In genomic region chr3:13083898-13084297, GRCh38 we compare ENCODE assay signal across 1 cellular context.
TF ChIP-seq lines count a peak whose summit lies in the region.

No MANE protein-coding gene starts in this region.

TF ChIP-seq in GM12878, 131 proteins besides CTCF, POLR2A, EP300 and RAD21 (continued from another document and continues in another):
- TF ChIP-seq MYC (IDR thresholded peaks at IDR 0.05; ENCODE audit: insufficient read depth, insufficient read length, insufficient replicate concordance, low read length, severe bottlenecking) (no peak), RELB (IDR thresholded peaks at IDR 0.05; ENCODE audit: low read depth) (no peak), SRF (IDR thresholded peaks at IDR 0.05; ENCODE audit: low read depth in 2 of 2, low read length in 2 of 2) (no peak), MTA3 (IDR thresholded peaks at IDR 0.05; ENCODE audit: borderline replicate concordance, low read length) (peak; percentile 47; the same call in 1 of the 2 replicates), MLLT1 (IDR thresholded peaks at IDR 0.05) (no peak), KAT2A (conservative IDR thresholded peaks at IDR 0.05; ENCODE audit: control insufficient read depth, low read depth, low read length) (no peak), YY1 (IDR thresholded peaks at IDR 0.05; ENCODE audit: low read depth, low read length) (no peak), EZH2 (IDR thresholded peaks at IDR 0.05; ENCODE audit: borderline replicate concordance, control insufficient read depth, low read depth, low read length) (no peak), SIN3A (IDR thresholded peaks at IDR 0.05; ENCODE audit: low read depth, low read length) (no peak), RCOR1 (conservative IDR thresholded peaks at IDR 0.05; ENCODE audit: low read depth, low read length) (no peak), ZNF384 (IDR thresholded peaks at IDR 0.05; ENCODE audit: borderline replicate concordance, low read depth, low read length) (no peak), HDAC2 (IDR thresholded peaks at IDR 0.05) (no peak), TBL1XR1 (IDR thresholded peaks at IDR 0.05; ENCODE audit: low read depth, low read length) (no peak), SP1 (IDR thresholded peaks at IDR 0.05; ENCODE audit: low read depth, low read length) (no peak), MTA2 (IDR thresholded peaks at IDR 0.05; ENCODE audit: low read depth) (no peak), TCF12 (IDR thresholded peaks at IDR 0.05; ENCODE audit: low read depth, low read length) (peak; percentile 97), JUNB (IDR thresholded peaks at IDR 0.05) (no peak), PAX5 (IDR thresholded peaks at IDR 0.05; ENCODE audit: borderline replicate concordance, low read depth, low read length) (peak; percentile 72; the same call in 1 of the 2 replicates), TCF7 (IDR thresholded peaks at IDR 0.05; ENCODE audit: borderline replicate concordance) (no peak), POLR2AphosphoS2 (IDR thresholded peaks at IDR 0.05; ENCODE audit: low read depth, low read length) (no peak), BMI1 (IDR thresholded peaks at IDR 0.05; ENCODE audit: borderline replicate concordance) (no peak), BHLHE40 (IDR thresholded peaks at IDR 0.05; ENCODE audit: borderline replicate concordance in 1 of 2, low read depth in 2 of 2, low read length in 1 of 2) (0 out of 4 replicates have a peak, but pooled peaks of 1 of the 2 experiments have one; percentile 8), SMAD5 (IDR thresholded peaks at IDR 0.05; ENCODE audit: low read depth) (no peak), ETV6 (conservative IDR thresholded peaks at IDR 0.05 in 1 of 2, IDR thresholded peaks at IDR 0.05 in 1 of 2; ENCODE audit: borderline replicate concordance in 1 of 2, low read depth in 1 of 2) (no peak), ZNF207 (IDR thresholded peaks at IDR 0.05; ENCODE audit: borderline replicate concordance) (no peak), REST (IDR thresholded peaks at IDR 0.05; ENCODE audit: low read depth, low read length) (no peak), MXI1 (IDR thresholded peaks at IDR 0.05; ENCODE audit: low read depth, low read length) (no peak), BCL11A (IDR thresholded peaks at IDR 0.05; ENCODE audit: low read depth, low read length) (no peak), YBX1 (IDR thresholded peaks at IDR 0.05) (no peak), ZBTB33 (IDR thresholded peaks at IDR 0.05) (no peak), ATF7 (IDR thresholded peaks at IDR 0.05; ENCODE audit: low read depth) (no peak), E2F4 (IDR thresholded peaks at IDR 0.05; ENCODE audit: low read depth, low read length) (no peak), KLF5 (IDR thresholded peaks at IDR 0.05; ENCODE audit: partially characterized antibody) (no peak), MAX (IDR thresholded peaks at IDR 0.05; ENCODE audit: low read depth, low read length) (no peak), CBX5 (IDR thresholded peaks at IDR 0.05; ENCODE audit: low read depth) (peak; percentile 71; the same call in 1 of the 2 replicates), USF1 (IDR thresholded peaks at IDR 0.05; ENCODE audit: borderline replicate concordance, extremely low read length, insufficient read depth, low read depth, low read length) (no peak), LARP7 (IDR thresholded peaks at IDR 0.05) (no peak), HDAC6 (IDR thresholded peaks at IDR 0.05; ENCODE audit: unreplicated experiment) (no peak), RFX5 (IDR thresholded peaks at IDR 0.05; ENCODE audit: low read depth, low read length) (no peak), SUZ12 (IDR thresholded peaks at IDR 0.05; ENCODE audit: unreplicated experiment) (no peak), PAX8 (IDR thresholded peaks at IDR 0.05) (no peak), SMC3 (IDR thresholded peaks at IDR 0.05; ENCODE audit: borderline replicate concordance, low read length) (no peak), ZZZ3 (IDR thresholded peaks at IDR 0.05; ENCODE audit: control insufficient read depth, insufficient read length, low read depth) (no peak), GATAD2B (conservative IDR thresholded peaks at IDR 0.05; ENCODE audit: low read depth) (no peak), CREB1 (IDR thresholded peaks at IDR 0.05; ENCODE audit: low read depth) (0 out of 2 replicates have a peak, but pooled peaks have one; percentile 13), TCF3 (IDR thresholded peaks at IDR 0.05; ENCODE audit: borderline replicate concordance, insufficient read depth, low read depth, low read length) (peak; percentile 99), JUND (IDR thresholded peaks at IDR 0.05; ENCODE audit: low read depth, low read length) (no peak), GABPA (IDR thresholded peaks at IDR 0.05; ENCODE audit: low read depth) (no peak), NR2C1 (IDR thresholded peaks at IDR 0.05) (no peak), MEF2B (IDR thresholded peaks at IDR 0.05; ENCODE audit: partially characterized antibody, poor library complexity, severe bottlenecking) (peak; percentile 64), SMAD1 (IDR thresholded peaks at IDR 0.05; ENCODE audit: low read depth, partially characterized antibody) (no peak), USF2 (IDR thresholded peaks at IDR 0.05; ENCODE audit: borderline replicate concordance, low read depth, low read length) (no peak; the same call in 1 of the 2 replicates), EED (IDR thresholded peaks at IDR 0.05; ENCODE audit: low read depth) (peak; percentile 64; the same call in 1 of the 2 replicates), HDGF (IDR thresholded peaks at IDR 0.05) (no peak), RELA (IDR thresholded peaks at IDR 0.05; ENCODE audit: borderline replicate concordance, partially characterized antibody) (no peak), CREM (IDR thresholded peaks at IDR 0.05; ENCODE audit: low read depth) (peak; percentile 16; the same call in 1 of the 2 replicates), ATF2 (IDR thresholded peaks at IDR 0.05; ENCODE audit: low read length) (no peak), FOXM1 (IDR thresholded peaks at IDR 0.05; ENCODE audit: low read depth, low read length) (peak; percentile 43; the same call in 1 of the 2 replicates)
